ENCODE assay signal across 1 cellular context in genomic region chr22:27911329-27911728, GRCh38.
TF ChIP-seq lines count a peak whose summit lies in the region.

No MANE protein-coding gene starts in this region.

TF ChIP-seq in K562, 482 proteins besides CTCF, POLR2A, EP300 and RAD21 (continued from another document):
- TF ChIP-seq, protein P1, sequence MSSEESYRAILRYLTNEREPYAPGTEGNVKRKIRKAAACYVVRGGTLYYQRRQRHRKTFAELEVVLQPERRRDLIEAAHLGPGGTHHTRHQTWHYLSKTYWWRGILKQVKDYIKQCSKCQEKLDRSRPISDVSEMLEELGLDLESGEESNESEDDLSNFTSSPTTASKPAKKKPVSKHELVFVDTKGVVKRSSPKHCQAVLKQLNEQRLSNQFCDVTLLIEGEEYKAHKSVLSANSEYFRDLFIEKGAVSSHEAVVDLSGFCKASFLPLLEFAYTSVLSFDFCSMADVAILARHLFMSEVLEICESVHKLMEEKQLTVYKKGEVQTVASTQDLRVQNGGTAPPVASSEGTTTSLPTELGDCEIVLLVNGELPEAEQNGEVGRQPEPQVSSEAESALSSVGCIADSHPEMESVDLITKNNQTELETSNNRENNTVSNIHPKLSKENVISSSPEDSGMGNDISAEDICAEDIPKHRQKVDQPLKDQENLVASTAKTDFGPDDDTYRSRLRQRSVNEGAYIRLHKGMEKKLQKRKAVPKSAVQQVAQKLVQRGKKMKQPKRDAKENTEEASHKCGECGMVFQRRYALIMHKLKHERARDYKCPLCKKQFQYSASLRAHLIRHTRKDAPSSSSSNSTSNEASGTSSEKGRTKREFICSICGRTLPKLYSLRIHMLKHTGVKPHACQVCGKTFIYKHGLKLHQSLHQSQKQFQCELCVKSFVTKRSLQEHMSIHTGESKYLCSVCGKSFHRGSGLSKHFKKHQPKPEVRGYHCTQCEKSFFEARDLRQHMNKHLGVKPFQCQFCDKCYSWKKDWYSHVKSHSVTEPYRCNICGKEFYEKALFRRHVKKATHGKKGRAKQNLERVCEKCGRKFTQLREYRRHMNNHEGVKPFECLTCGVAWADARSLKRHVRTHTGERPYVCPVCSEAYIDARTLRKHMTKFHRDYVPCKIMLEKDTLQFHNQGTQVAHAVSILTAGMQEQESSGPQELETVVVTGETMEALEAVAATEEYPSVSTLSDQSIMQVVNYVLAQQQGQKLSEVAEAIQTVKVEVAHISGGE (CRISPR knock-in tag; IDR thresholded peaks at IDR 0.05), result no peak
- TF ChIP-seq, protein P2, sequence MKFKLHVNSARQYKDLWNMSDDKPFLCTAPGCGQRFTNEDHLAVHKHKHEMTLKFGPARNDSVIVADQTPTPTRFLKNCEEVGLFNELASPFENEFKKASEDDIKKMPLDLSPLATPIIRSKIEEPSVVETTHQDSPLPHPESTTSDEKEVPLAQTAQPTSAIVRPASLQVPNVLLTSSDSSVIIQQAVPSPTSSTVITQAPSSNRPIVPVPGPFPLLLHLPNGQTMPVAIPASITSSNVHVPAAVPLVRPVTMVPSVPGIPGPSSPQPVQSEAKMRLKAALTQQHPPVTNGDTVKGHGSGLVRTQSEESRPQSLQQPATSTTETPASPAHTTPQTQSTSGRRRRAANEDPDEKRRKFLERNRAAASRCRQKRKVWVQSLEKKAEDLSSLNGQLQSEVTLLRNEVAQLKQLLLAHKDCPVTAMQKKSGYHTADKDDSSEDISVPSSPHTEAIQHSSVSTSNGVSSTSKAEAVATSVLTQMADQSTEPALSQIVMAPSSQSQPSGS (CRISPR knock-in tag; IDR thresholded peaks at IDR 0.05), result no peak
- TF ChIP-seq NFIC (IDR thresholded peaks at IDR 0.05) (peak; percentile 99), HEY1 (CRISPR knock-in tag; IDR thresholded peaks at IDR 0.05; ENCODE audit: borderline replicate concordance) (no peak), ZNF696 (CRISPR knock-in tag; conservative IDR thresholded peaks at IDR 0.05) (no peak), RNF2 (IDR thresholded peaks at IDR 0.05) (no peak), CBFA2T3 (IDR thresholded peaks at IDR 0.05) (peak; percentile 29; the same call in 1 of the 2 replicates), TRIM24 (IDR thresholded peaks at IDR 0.05) (no peak), NFIX (CRISPR knock-in tag; IDR thresholded peaks at IDR 0.05; ENCODE audit: low read depth) (peak; percentile 97), ZHX1 (conservative IDR thresholded peaks at IDR 0.05; ENCODE audit: low read length) (no peak), ZNF133 (CRISPR knock-in tag; IDR thresholded peaks at IDR 0.05) (no peak), RCOR1 (IDR thresholded peaks at IDR 0.05; ENCODE audit: borderline replicate concordance in 1 of 2, low read depth in 2 of 2, low read length in 2 of 2) (peak in 1 of 2 experiments; percentile 17; a peak in 1 of 4 replicates), SMAD1 (IDR thresholded peaks at IDR 0.05; ENCODE audit: low read depth, low read length, partially characterized antibody) (peak; percentile 51), ARID1B (IDR thresholded peaks at IDR 0.05) (peak; percentile 31; the same call in 1 of the 2 replicates), ZNF212 (CRISPR knock-in tag; IDR thresholded peaks at IDR 0.05) (no peak), ZNF3 (CRISPR knock-in tag; IDR thresholded peaks at IDR 0.05) (no peak), CBFA2T2 (conservative IDR thresholded peaks at IDR 0.05) (peak; percentile 22; the same call in 1 of the 2 replicates)
- TF ChIP-seq, protein P3, sequence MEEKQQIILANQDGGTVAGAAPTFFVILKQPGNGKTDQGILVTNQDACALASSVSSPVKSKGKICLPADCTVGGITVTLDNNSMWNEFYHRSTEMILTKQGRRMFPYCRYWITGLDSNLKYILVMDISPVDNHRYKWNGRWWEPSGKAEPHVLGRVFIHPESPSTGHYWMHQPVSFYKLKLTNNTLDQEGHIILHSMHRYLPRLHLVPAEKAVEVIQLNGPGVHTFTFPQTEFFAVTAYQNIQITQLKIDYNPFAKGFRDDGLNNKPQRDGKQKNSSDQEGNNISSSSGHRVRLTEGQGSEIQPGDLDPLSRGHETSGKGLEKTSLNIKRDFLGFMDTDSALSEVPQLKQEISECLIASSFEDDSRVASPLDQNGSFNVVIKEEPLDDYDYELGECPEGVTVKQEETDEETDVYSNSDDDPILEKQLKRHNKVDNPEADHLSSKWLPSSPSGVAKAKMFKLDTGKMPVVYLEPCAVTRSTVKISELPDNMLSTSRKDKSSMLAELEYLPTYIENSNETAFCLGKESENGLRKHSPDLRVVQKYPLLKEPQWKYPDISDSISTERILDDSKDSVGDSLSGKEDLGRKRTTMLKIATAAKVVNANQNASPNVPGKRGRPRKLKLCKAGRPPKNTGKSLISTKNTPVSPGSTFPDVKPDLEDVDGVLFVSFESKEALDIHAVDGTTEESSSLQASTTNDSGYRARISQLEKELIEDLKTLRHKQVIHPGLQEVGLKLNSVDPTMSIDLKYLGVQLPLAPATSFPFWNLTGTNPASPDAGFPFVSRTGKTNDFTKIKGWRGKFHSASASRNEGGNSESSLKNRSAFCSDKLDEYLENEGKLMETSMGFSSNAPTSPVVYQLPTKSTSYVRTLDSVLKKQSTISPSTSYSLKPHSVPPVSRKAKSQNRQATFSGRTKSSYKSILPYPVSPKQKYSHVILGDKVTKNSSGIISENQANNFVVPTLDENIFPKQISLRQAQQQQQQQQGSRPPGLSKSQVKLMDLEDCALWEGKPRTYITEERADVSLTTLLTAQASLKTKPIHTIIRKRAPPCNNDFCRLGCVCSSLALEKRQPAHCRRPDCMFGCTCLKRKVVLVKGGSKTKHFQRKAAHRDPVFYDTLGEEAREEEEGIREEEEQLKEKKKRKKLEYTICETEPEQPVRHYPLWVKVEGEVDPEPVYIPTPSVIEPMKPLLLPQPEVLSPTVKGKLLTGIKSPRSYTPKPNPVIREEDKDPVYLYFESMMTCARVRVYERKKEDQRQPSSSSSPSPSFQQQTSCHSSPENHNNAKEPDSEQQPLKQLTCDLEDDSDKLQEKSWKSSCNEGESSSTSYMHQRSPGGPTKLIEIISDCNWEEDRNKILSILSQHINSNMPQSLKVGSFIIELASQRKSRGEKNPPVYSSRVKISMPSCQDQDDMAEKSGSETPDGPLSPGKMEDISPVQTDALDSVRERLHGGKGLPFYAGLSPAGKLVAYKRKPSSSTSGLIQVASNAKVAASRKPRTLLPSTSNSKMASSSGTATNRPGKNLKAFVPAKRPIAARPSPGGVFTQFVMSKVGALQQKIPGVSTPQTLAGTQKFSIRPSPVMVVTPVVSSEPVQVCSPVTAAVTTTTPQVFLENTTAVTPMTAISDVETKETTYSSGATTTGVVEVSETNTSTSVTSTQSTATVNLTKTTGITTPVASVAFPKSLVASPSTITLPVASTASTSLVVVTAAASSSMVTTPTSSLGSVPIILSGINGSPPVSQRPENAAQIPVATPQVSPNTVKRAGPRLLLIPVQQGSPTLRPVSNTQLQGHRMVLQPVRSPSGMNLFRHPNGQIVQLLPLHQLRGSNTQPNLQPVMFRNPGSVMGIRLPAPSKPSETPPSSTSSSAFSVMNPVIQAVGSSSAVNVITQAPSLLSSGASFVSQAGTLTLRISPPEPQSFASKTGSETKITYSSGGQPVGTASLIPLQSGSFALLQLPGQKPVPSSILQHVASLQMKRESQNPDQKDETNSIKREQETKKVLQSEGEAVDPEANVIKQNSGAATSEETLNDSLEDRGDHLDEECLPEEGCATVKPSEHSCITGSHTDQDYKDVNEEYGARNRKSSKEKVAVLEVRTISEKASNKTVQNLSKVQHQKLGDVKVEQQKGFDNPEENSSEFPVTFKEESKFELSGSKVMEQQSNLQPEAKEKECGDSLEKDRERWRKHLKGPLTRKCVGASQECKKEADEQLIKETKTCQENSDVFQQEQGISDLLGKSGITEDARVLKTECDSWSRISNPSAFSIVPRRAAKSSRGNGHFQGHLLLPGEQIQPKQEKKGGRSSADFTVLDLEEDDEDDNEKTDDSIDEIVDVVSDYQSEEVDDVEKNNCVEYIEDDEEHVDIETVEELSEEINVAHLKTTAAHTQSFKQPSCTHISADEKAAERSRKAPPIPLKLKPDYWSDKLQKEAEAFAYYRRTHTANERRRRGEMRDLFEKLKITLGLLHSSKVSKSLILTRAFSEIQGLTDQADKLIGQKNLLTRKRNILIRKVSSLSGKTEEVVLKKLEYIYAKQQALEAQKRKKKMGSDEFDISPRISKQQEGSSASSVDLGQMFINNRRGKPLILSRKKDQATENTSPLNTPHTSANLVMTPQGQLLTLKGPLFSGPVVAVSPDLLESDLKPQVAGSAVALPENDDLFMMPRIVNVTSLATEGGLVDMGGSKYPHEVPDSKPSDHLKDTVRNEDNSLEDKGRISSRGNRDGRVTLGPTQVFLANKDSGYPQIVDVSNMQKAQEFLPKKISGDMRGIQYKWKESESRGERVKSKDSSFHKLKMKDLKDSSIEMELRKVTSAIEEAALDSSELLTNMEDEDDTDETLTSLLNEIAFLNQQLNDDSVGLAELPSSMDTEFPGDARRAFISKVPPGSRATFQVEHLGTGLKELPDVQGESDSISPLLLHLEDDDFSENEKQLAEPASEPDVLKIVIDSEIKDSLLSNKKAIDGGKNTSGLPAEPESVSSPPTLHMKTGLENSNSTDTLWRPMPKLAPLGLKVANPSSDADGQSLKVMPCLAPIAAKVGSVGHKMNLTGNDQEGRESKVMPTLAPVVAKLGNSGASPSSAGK (IDR thresholded peaks at IDR 0.05), result no peak
